ENCODE assay signal across 13 cellular contexts in genomic region chr18:23972416-23972815, GRCh38. TPM values are rescaled to one million over a fixed set of nuclear protein-coding genes. Genes with fewer than 3 reads are reported as not detected.
DNase-seq lines count a peak whose midpoint lies in the region; ATAC-seq and TF ChIP-seq lines count a peak whose summit lies in the region.
"Had no signal": no experiment of that assay in that cellular context is flagged by ENCODE, and none has a peak within 500 bp of the region (broad histone marks: within the 10 kb centered on the region; RNA-seq: fewer than 3 reads in every experiment).

No MANE protein-coding gene starts in this region.

- H3K4me1 Mint-ChIP-seq in activated CD8-positive, alpha-beta T cell treated with anti-CD3 and anti-CD28 coated beads for 36 hours (ENCODE audit: low read depth) = peaks cover 56% of the 10 kb centered on the region
- peaks cover 51% of the 10 kb centered on the region for H3K4me1 Mint-ChIP-seq in activated CD8-positive, alpha-beta T cell treated with anti-CD3 and anti-CD28 coated beads, Interleukin-2, amount 10 ng/mL, durations not matched to agents 7 days and 5 days (ENCODE audit: low read depth)
- peaks cover 26% of the 10 kb centered on the region for H3K4me1 Mint-ChIP-seq in activated CD4-positive, alpha-beta T cell treated with anti-CD3 and anti-CD28 coated beads, Interleukin-2, amount 10 ng/mL, durations not matched to agents 24 days and 14 days
- peaks cover 19 to 65% (median 54%) of the 10 kb centered on the region in 7 donors for H3K4me1 Mint-ChIP-seq in naive thymus-derived CD4-positive, alpha-beta T cell

- peaks cover 25 to 55% of the 10 kb centered on the region in 2 donors for H3K4me1 ChIP-seq in naive thymus-derived CD4-positive, alpha-beta T cell (ENCODE audit: control insufficient read depth in 2 of 2, insufficient read depth in 2 of 2, low read length in 2 of 2)
- H3K4me1 ChIP-seq: A549, right lobe of liver had no signal

- peak overlapping the region; percentile 40 for H3K27ac Mint-ChIP-seq in activated CD8-positive, alpha-beta T cell treated with anti-CD3 and anti-CD28 coated beads for 36 hours
- no peak overlapping the region for H3K27ac Mint-ChIP-seq in activated CD8-positive, alpha-beta T cell treated with anti-CD3 and anti-CD28 coated beads, Interleukin-2, amount 10 ng/mL, durations not matched to agents 7 days and 5 days
- H3K27ac Mint-ChIP-seq in activated CD4-positive, alpha-beta T cell treated with anti-CD3 and anti-CD28 coated beads, Interleukin-2, amount 10 ng/mL, durations not matched to agents 24 days and 14 days = no peak overlapping the region
- peak overlapping the region; percentile 6 to 84 (median 74) for H3K27ac Mint-ChIP-seq in naive thymus-derived CD4-positive, alpha-beta T cell
- H3K27ac Mint-ChIP-seq: dendritic cell treated with granulocyte-macrophage colony-stimulating factor and Interleukin-4, amounts not matched to agents 40 ng/mL and 50 ng/mL, for 4 days had no signal

- CTCF ChIA-PET in activated CD8-positive, alpha-beta T cell treated with anti-CD3 and anti-CD28 coated beads for 36 hours (lab: Charles Lee) = interaction anchor here (1.4 kb wide), 1 partner anchor 8 kb away, joined by 6 read pairs; no protein-coding TSS in a partner anchor
- CTCF ChIA-PET in activated CD8-positive, alpha-beta T cell treated with anti-CD3 and anti-CD28 coated beads, Interleukin-2, amount 10 ng/mL, durations not matched to agents 7 days and 5 days (lab: Charles Lee) = interaction anchor here (1.3 to 1.7 kb wide), 3 partner anchors 21 to 53 kb away, joined by 3 to 4 read pairs (median 3); no protein-coding TSS in a partner anchor
- CTCF ChIA-PET in naive thymus-derived CD4-positive, alpha-beta T cell (lab: Charles Lee) = interaction anchor here (0.8 to 1.2 kb wide), 2 partner anchors 20 to 36 kb away, joined by 3 to 4 read pairs; no protein-coding TSS in a partner anchor

- H3K4me3 ChIP-seq in naive thymus-derived CD4-positive, alpha-beta T cell (ENCODE audit: low read length) = no peak overlapping the region
- H3K4me3 ChIP-seq: A549, right lobe of liver, SK-N-MC had no signal

- H3K9me3 ChIP-seq in naive thymus-derived CD4-positive, alpha-beta T cell (ENCODE audit: control insufficient read depth in 2 of 3, low read length in 3 of 3) = no peaks in the 10 kb centered on the region
- H3K9me3 ChIP-seq: A549, right lobe of liver had no signal

- peak; percentile 48 for DNase-seq in activated CD8-positive, alpha-beta T cell treated with anti-CD3 and anti-CD28 coated beads for 36 hours
- no peak for DNase-seq in activated CD8-positive, alpha-beta T cell treated with anti-CD3 and anti-CD28 coated beads, Interleukin-2, amount 10 ng/mL, durations not matched to agents 7 days and 5 days
- DNase-seq in activated CD4-positive, alpha-beta T cell treated with anti-CD3 and anti-CD28 coated beads, Interleukin-2, amount 10 ng/mL, durations not matched to agents 24 days and 14 days = peak; percentile 64
- DNase-seq in naive thymus-derived CD4-positive, alpha-beta T cell = no peak
- DNase-seq in medulla oblongata (ENCODE audit: extremely low spot score) (no peak), RKO (ENCODE audit: low spot score) (no peak)
- DNase-seq: NCI-H446 treated with DMSO at 0.1 percent for 48 hours, right lobe of liver had no signal

- no peak for TF ChIP-seq CTCF in activated CD8-positive, alpha-beta T cell treated with anti-CD3 and anti-CD28 coated beads for 36 hours (IDR thresholded peaks at IDR 0.05)

- intact Hi-C loops in activated CD8-positive, alpha-beta T cell treated with anti-CD3 and anti-CD28 coated beads for 36 hours (cut with micrococcal nuclease) = loop anchor here (2.0 to 5.0 kb wide), 2 partner anchors 20 to 45 kb away; no protein-coding TSS in a partner anchor
- intact Hi-C loops in activated CD4-positive, alpha-beta T cell treated with anti-CD3 and anti-CD28 coated beads, Interleukin-2, amount 10 ng/mL, durations not matched to agents 24 days and 14 days (cut with micrococcal nuclease) = loop anchor here (2.0 to 5.0 kb wide), 2 partner anchors 42 to 105 kb away; partner anchors contain the start of gene TTC39C
- intact Hi-C loops in naive thymus-derived CD4-positive, alpha-beta T cell (cut with micrococcal nuclease) = no loop called here

- H3K36me3 ChIP-seq in naive thymus-derived CD4-positive, alpha-beta T cell (ENCODE audit: control insufficient read depth in 2 of 3, insufficient read depth in 3 of 3, low read length in 3 of 3) = no peaks in the 10 kb centered on the region
- H3K36me3 ChIP-seq: right lobe of liver had no signal

- no peaks in the 10 kb centered on the region for H3K27me3 ChIP-seq in naive thymus-derived CD4-positive, alpha-beta T cell (ENCODE audit: control insufficient read depth in 2 of 2, insufficient read depth in 2 of 2, low read length in 2 of 2)
- H3K27me3 ChIP-seq: right lobe of liver had no signal

- peaks cover 4% of the 10 kb centered on the region for H3K9me3 Mint-ChIP-seq in activated CD8-positive, alpha-beta T cell treated with anti-CD3 and anti-CD28 coated beads for 36 hours
- H3K9me3 Mint-ChIP-seq in activated CD8-positive, alpha-beta T cell treated with anti-CD3 and anti-CD28 coated beads, Interleukin-2, amount 10 ng/mL, durations not matched to agents 7 days and 5 days (ENCODE audit: insufficient read depth) = peaks cover 8% of the 10 kb centered on the region
- peaks cover 14% of the 10 kb centered on the region for H3K9me3 Mint-ChIP-seq in activated CD4-positive, alpha-beta T cell treated with anti-CD3 and anti-CD28 coated beads, Interleukin-2, amount 10 ng/mL, durations not matched to agents 24 days and 14 days
- peaks cover 0 to 12% (median 5%) of the 10 kb centered on the region in 11 donors for H3K9me3 Mint-ChIP-seq in naive thymus-derived CD4-positive, alpha-beta T cell
- H3K9me3 Mint-ChIP-seq: dendritic cell treated with granulocyte-macrophage colony-stimulating factor and Interleukin-4, amounts not matched to agents 40 ng/mL and 50 ng/mL, for 4 days had no signal

- ATAC-seq in activated CD8-positive, alpha-beta T cell treated with anti-CD3 and anti-CD28 coated beads for 36 hours = peak; percentile 70
- ATAC-seq in activated CD8-positive, alpha-beta T cell treated with anti-CD3 and anti-CD28 coated beads, Interleukin-2, amount 10 ng/mL, durations not matched to agents 7 days and 5 days = no peak
- ATAC-seq in HG02759 (IDR thresholded peaks at IDR 0.05; ENCODE audit: unreplicated experiment) = peak; percentile 72
- ATAC-seq in naive thymus-derived CD4-positive, alpha-beta T cell = peak; percentile 36
- no peak for ATAC-seq in GM19328 (IDR thresholded peaks at IDR 0.05; ENCODE audit: unreplicated experiment)
- ATAC-seq: A549, right lobe of liver had no signal

- no peaks in the 10 kb centered on the region for H3K27me3 Mint-ChIP-seq in activated CD8-positive, alpha-beta T cell treated with anti-CD3 and anti-CD28 coated beads for 36 hours
- no peaks in the 10 kb centered on the region for H3K27me3 Mint-ChIP-seq in activated CD8-positive, alpha-beta T cell treated with anti-CD3 and anti-CD28 coated beads, Interleukin-2, amount 10 ng/mL, durations not matched to agents 7 days and 5 days (ENCODE audit: low read depth)
- H3K27me3 Mint-ChIP-seq in activated CD4-positive, alpha-beta T cell treated with anti-CD3 and anti-CD28 coated beads, Interleukin-2, amount 10 ng/mL, durations not matched to agents 24 days and 14 days = peaks cover 24% of the 10 kb centered on the region
- peaks cover 0 to 29% (median 0%) of the 10 kb centered on the region in 5 donors for H3K27me3 Mint-ChIP-seq in naive thymus-derived CD4-positive, alpha-beta T cell

- H3K27ac ChIP-seq in naive thymus-derived CD4-positive, alpha-beta T cell (ENCODE audit: low read depth, low read length) = no peak overlapping the region
- H3K27ac ChIP-seq: A549, right lobe of liver, SK-N-MC had no signal

- POLR2A ChIA-PET in activated CD8-positive, alpha-beta T cell treated with anti-CD3 and anti-CD28 coated beads for 36 hours (lab: Charles Lee) = interaction anchor here (0.9 to 1.3 kb wide), 3 partner anchors 41 to 53 kb away, joined by 3 read pairs; no protein-coding TSS in a partner anchor
- POLR2A ChIA-PET in activated CD8-positive, alpha-beta T cell treated with anti-CD3 and anti-CD28 coated beads, Interleukin-2, amount 10 ng/mL, durations not matched to agents 7 days and 5 days (lab: Charles Lee) = interaction anchor here (0.6 to 1.2 kb wide), 3 partner anchors 39 to 42 kb away, joined by 3 to 4 read pairs (median 3); partner anchors contain the start of gene TTC39C
- POLR2A ChIA-PET in naive thymus-derived CD4-positive, alpha-beta T cell (lab: Charles Lee) = interaction anchor here (0.8 to 1.7 kb wide), 5 partner anchors 9 to 41 kb away, joined by 3 to 5 read pairs (median 3); no protein-coding TSS in a partner anchor

- H3K36me3 Mint-ChIP-seq in activated CD8-positive, alpha-beta T cell treated with anti-CD3 and anti-CD28 coated beads for 36 hours (ENCODE audit: low read depth) = no peaks in the 10 kb centered on the region
- peaks cover 16% of the 10 kb centered on the region for H3K36me3 Mint-ChIP-seq in activated CD8-positive, alpha-beta T cell treated with anti-CD3 and anti-CD28 coated beads, Interleukin-2, amount 10 ng/mL, durations not matched to agents 7 days and 5 days (ENCODE audit: low read depth)
- peaks cover 6% of the 10 kb centered on the region for H3K36me3 Mint-ChIP-seq in activated CD4-positive, alpha-beta T cell treated with anti-CD3 and anti-CD28 coated beads, Interleukin-2, amount 10 ng/mL, durations not matched to agents 24 days and 14 days (ENCODE audit: low read depth)
- peaks cover 0 to 31% (median 3%) of the 10 kb centered on the region in 5 donors for H3K36me3 Mint-ChIP-seq in naive thymus-derived CD4-positive, alpha-beta T cell

- no peak overlapping the region for H3K4me3 Mint-ChIP-seq in activated CD8-positive, alpha-beta T cell treated with anti-CD3 and anti-CD28 coated beads for 36 hours
- no peak overlapping the region for H3K4me3 Mint-ChIP-seq in activated CD8-positive, alpha-beta T cell treated with anti-CD3 and anti-CD28 coated beads, Interleukin-2, amount 10 ng/mL, durations not matched to agents 7 days and 5 days
- H3K4me3 Mint-ChIP-seq in activated CD4-positive, alpha-beta T cell treated with anti-CD3 and anti-CD28 coated beads, Interleukin-2, amount 10 ng/mL, durations not matched to agents 24 days and 14 days = no peak overlapping the region
- peak overlapping the region in 4 of 10 donors; percentile 10 to 32 (median 18) for H3K4me3 Mint-ChIP-seq in naive thymus-derived CD4-positive, alpha-beta T cell
- H3K4me3 Mint-ChIP-seq: dendritic cell treated with granulocyte-macrophage colony-stimulating factor and Interleukin-4, amounts not matched to agents 40 ng/mL and 50 ng/mL, for 4 days had no signal

RNA-seq across cellular contexts. Expression of gene TTC39C, which starts 42.1 kb away (rescaled TPM):
- 10 to 100 TPM; 37.9 to 43.0 TPM for total RNA-seq in activated CD8-positive, alpha-beta T cell treated with anti-CD3 and anti-CD28 coated beads for 36 hours
- total RNA-seq in activated CD8-positive, alpha-beta T cell treated with anti-CD3 and anti-CD28 coated beads, Interleukin-2, amount 10 ng/mL, durations not matched to agents 7 days and 5 days = 10 to 100 TPM; 71.5 to 72.2 TPM
- 28.8 and 29.2 TPM in 2 replicates for total RNA-seq in activated CD4-positive, alpha-beta T cell treated with anti-CD3 and anti-CD28 coated beads, Interleukin-2, amount 10 ng/mL, durations not matched to agents 24 days and 14 days
- total RNA-seq in naive thymus-derived CD4-positive, alpha-beta T cell = 10 to 100 TPM; 84.1 to 98.8 (median 91.4) TPM
- 10 to 100 TPM; 51.4 to 71.2 TPM for polyA plus RNA-seq in naive thymus-derived CD4-positive, alpha-beta T cell

Comparison
In these comparisons a context has a peak if more than half of its experiments do, and no peak if none do; other contexts are left out.
1. ATAC-seq: peak in activated CD8-positive, alpha-beta T cell treated with anti-CD3 and anti-CD28 coated beads for 36 hours (single experiment), HG02759 (single experiment) and naive thymus-derived CD4-positive, alpha-beta T cell (single experiment); none in activated CD8-positive, alpha-beta T cell treated with anti-CD3 and anti-CD28 coated beads, Interleukin-2, amount 10 ng/mL, durations not matched to agents 7 days and 5 days (single experiment) and GM19328 (single experiment).
2. DNase-seq: peak in activated CD8-positive, alpha-beta T cell treated with anti-CD3 and anti-CD28 coated beads for 36 hours (single experiment) and activated CD4-positive, alpha-beta T cell treated with anti-CD3 and anti-CD28 coated beads, Interleukin-2, amount 10 ng/mL, durations not matched to agents 24 days and 14 days (single experiment); none in activated CD8-positive, alpha-beta T cell treated with anti-CD3 and anti-CD28 coated beads, Interleukin-2, amount 10 ng/mL, durations not matched to agents 7 days and 5 days (single experiment), naive thymus-derived CD4-positive, alpha-beta T cell (0 of 9), medulla oblongata (single experiment) and RKO (single experiment).
3. H3K27ac Mint-ChIP-seq: peak in activated CD8-positive, alpha-beta T cell treated with anti-CD3 and anti-CD28 coated beads for 36 hours (single experiment) and naive thymus-derived CD4-positive, alpha-beta T cell (9 of 9); none in activated CD8-positive, alpha-beta T cell treated with anti-CD3 and anti-CD28 coated beads, Interleukin-2, amount 10 ng/mL, durations not matched to agents 7 days and 5 days (single experiment) and activated CD4-positive, alpha-beta T cell treated with anti-CD3 and anti-CD28 coated beads, Interleukin-2, amount 10 ng/mL, durations not matched to agents 24 days and 14 days (single experiment).
4. intact Hi-C loops: an anchor here in activated CD8-positive, alpha-beta T cell treated with anti-CD3 and anti-CD28 coated beads for 36 hours (2.0 to 5.0 kb wide) and activated CD4-positive, alpha-beta T cell treated with anti-CD3 and anti-CD28 coated beads, Interleukin-2, amount 10 ng/mL, durations not matched to agents 24 days and 14 days (2.0 to 5.0 kb wide); none called in naive thymus-derived CD4-positive, alpha-beta T cell.